17 cellular contexts compared by ENCODE assay signal in the genomic region with DNA sequence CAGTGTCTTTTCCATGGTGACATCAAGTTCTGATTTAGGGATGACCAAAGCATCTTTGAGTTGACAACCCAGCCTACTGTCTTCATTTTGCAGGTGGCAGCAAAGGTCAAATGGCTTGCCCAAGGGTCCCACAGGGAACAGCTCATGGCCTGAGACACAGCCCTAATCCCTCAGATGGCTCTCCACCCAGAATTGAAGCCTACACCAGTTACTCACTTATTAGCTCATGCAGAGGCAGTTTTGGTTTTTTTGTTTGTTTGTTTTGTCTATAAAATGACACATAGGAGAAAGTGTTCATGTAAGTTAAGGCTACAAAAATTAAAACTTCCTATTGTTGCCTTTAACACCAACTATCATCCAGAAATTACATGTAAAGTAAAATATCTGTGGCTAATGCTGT.
DNase-seq lines count a peak whose midpoint lies in the region; ATAC-seq and TF ChIP-seq lines count a peak whose summit lies in the region.
"Had no signal": no experiment of that assay in that cellular context is flagged by ENCODE, and none has a peak within 500 bp of the region (broad histone marks: within the 10 kb centered on the region; RNA-seq: fewer than 3 reads in every experiment).

No MANE protein-coding gene starts in this region.

- in situ Hi-C loops in transverse colon (cut with MboI; ENCODE audit: low pct_ligation_motif_present in 1 of 4, low pct_unique_long_range_greater_than_20kb in 1 of 4, low sequenced_read_pairs in 3 of 4), result no loop called here

- intact Hi-C loops in transverse colon (cut with DNase I; ENCODE audit: low total_unique reads), result no loop called here

- ATAC-seq in foreskin keratinocyte (peak; percentile 43), HG03521 (IDR thresholded peaks at IDR 0.05; ENCODE audit: unreplicated experiment) (no peak)
- no peak for ATAC-seq in stimulated activated memory B cell treated with anti-CD40 and anti-IgM and Interleukin-4, amounts not matched to agents 10 μg/mL and 1 μg/mL and 100 μg/mL, for 72 hours

- H3K4me3 ChIP-seq in adipocyte (ENCODE audit: low read length) (no peak overlapping the region), transverse colon (no peak overlapping the region)

- H3K27me3 Mint-ChIP-seq in IgD-negative memory B cell, result no peaks in the 10 kb centered on the region
- no peaks in the 10 kb centered on the region for H3K27me3 Mint-ChIP-seq in stimulated activated memory B cell treated with anti-CD40 and anti-IgM and Interleukin-4, amounts not matched to agents 10 μg/mL and 1 μg/mL and 100 μg/mL, for 72 hours

- no peak for TF ChIP-seq CTCF in foreskin keratinocyte (conservative IDR thresholded peaks at IDR 0.05)
- no peak for TF ChIP-seq CTCF in transverse colon (IDR thresholded peaks at IDR 0.05)

- H3K9me3 ChIP-seq in adipocyte (ENCODE audit: control insufficient read depth, low read length), result no peaks in the 10 kb centered on the region
- H3K9me3 ChIP-seq in transverse colon, result no peaks in the 10 kb centered on the region

- H3K9ac ChIP-seq in adipocyte (ENCODE audit: low read length), result no peak overlapping the region

- peaks cover 25 to 40% (median 35%) of the 10 kb centered on the region in 3 donors for H3K4me1 Mint-ChIP-seq in IgD-negative memory B cell
- peaks cover 58% of the 10 kb centered on the region for H3K4me1 Mint-ChIP-seq in stimulated activated memory B cell treated with anti-CD40 and anti-IgM and Interleukin-4, amounts not matched to agents 10 μg/mL and 1 μg/mL and 100 μg/mL, for 72 hours

- TF ChIP-seq POLR2A in transverse colon (IDR thresholded peaks at IDR 0.05), result no peak

- H3K27ac ChIP-seq in foreskin keratinocyte (no peak overlapping the region), transverse colon (no peak overlapping the region)

- peaks cover 7% of the 10 kb centered on the region for H3K36me3 Mint-ChIP-seq in IgD-negative memory B cell
- H3K36me3 Mint-ChIP-seq in stimulated activated memory B cell treated with anti-CD40 and anti-IgM and Interleukin-4, amounts not matched to agents 10 μg/mL and 1 μg/mL and 100 μg/mL, for 72 hours, result peaks cover 32% of the 10 kb centered on the region

- peak overlapping the region in 2 of 3 donors; percentile 23 to 52 for H3K27ac Mint-ChIP-seq in IgD-negative memory B cell
- peak overlapping the region; percentile 72 for H3K27ac Mint-ChIP-seq in stimulated activated memory B cell treated with anti-CD40 and anti-IgM and Interleukin-4, amounts not matched to agents 10 μg/mL and 1 μg/mL and 100 μg/mL, for 72 hours

- TF ChIP-seq EP300 in transverse colon (IDR thresholded peaks at IDR 0.05; ENCODE audit: low read depth), result no peak

- no peak overlapping the region for H3K4me3 Mint-ChIP-seq in IgD-negative memory B cell
- no peak overlapping the region for H3K4me3 Mint-ChIP-seq in stimulated activated memory B cell treated with anti-CD40 and anti-IgM and Interleukin-4, amounts not matched to agents 10 μg/mL and 1 μg/mL and 100 μg/mL, for 72 hours
- H3K4me3 Mint-ChIP-seq: CD14-positive monocyte had no signal

- H3K9me3 Mint-ChIP-seq in IgD-negative memory B cell, result no peaks in the 10 kb centered on the region
- H3K9me3 Mint-ChIP-seq in stimulated activated memory B cell treated with anti-CD40 and anti-IgM and Interleukin-4, amounts not matched to agents 10 μg/mL and 1 μg/mL and 100 μg/mL, for 72 hours, result no peaks in the 10 kb centered on the region

- DNase-seq in adipocyte (ENCODE audit: low read depth) (peak; percentile 27), foreskin keratinocyte (peak in 1 of 2 donors; percentile 15), RPMI8226 (no peak), transverse colon (no peak)
- DNase-seq: KBM-7; NCI-H1105; NCI-H146; NCI-H2029 treated with DMSO at 0.1 percent for 48 hours; NCI-H226; NCI-H524; NCI-H774; NK-92 treated with Interleukin-12 subunit alpha and Interleukin-12 subunit beta, amount 100 ng/mL, for 24 hours; Right ventricle myocardium superior had no signal

- no peaks in the 10 kb centered on the region for H3K36me3 ChIP-seq in adipocyte (ENCODE audit: control insufficient read depth, insufficient read depth, low read length, severe bottlenecking)
- no peaks in the 10 kb centered on the region for H3K36me3 ChIP-seq in transverse colon

- no peaks in the 10 kb centered on the region for H3K4me1 ChIP-seq in adipocyte (ENCODE audit: control insufficient read depth, insufficient read depth, low read length)
- H3K4me1 ChIP-seq in foreskin keratinocyte, result peaks cover 6% of the 10 kb centered on the region
- no peaks in the 10 kb centered on the region for H3K4me1 ChIP-seq in transverse colon

- no peaks in the 10 kb centered on the region for H3K27me3 ChIP-seq in adipocyte (replicated peaks; ENCODE audit: control insufficient read depth, insufficient read depth, low read length)
- no peaks in the 10 kb centered on the region for H3K27me3 ChIP-seq in foreskin keratinocyte
- H3K27me3 ChIP-seq in transverse colon, result no peaks in the 10 kb centered on the region
